ENCODE assay signal across 8 cellular contexts in genomic region chr14:36580856-36581831, GRCh38. TPM values are rescaled to one million over a fixed set of nuclear protein-coding genes. Genes with fewer than 3 reads are reported as not detected.
DNase-seq lines count a peak whose midpoint lies in the region; ATAC-seq, FAIRE-seq and TF ChIP-seq lines count a peak whose summit lies in the region.

No MANE protein-coding gene starts in this region.

- H2AFZ ChIP-seq in osteoblast (ENCODE audit: low read length) = peak overlapping the region; percentile 67

- H3K27ac ChIP-seq in osteoblast (ENCODE audit: low read depth, low read length) = no peak overlapping the region

- no peaks in the 10 kb centered on the region for H3K9me3 ChIP-seq in osteoblast (ENCODE audit: low read depth, low read length)

- H3K4me1 Mint-ChIP-seq in activated CD8-positive, alpha-beta memory T cell treated with anti-CD3 and anti-CD28 coated beads, Interleukin-2, amount 10 ng/mL, durations not matched to agents 7 days and 5 days = no peaks in the 10 kb centered on the region

- H3K36me3 Mint-ChIP-seq in activated CD8-positive, alpha-beta memory T cell treated with anti-CD3 and anti-CD28 coated beads, Interleukin-2, amount 10 ng/mL, durations not matched to agents 7 days and 5 days = no peaks in the 10 kb centered on the region

- CTCF ChIA-PET in activated CD8-positive, alpha-beta memory T cell treated with anti-CD3 and anti-CD28 coated beads, Interleukin-2, amount 10 ng/mL, durations not matched to agents 7 days and 5 days (lab: Charles Lee) = no interaction called here

- peak overlapping the region; percentile 48 for H3K4me3 ChIP-seq in osteoblast (ENCODE audit: insufficient read depth, low read length)

- no peaks in the 10 kb centered on the region for H4K20me1 ChIP-seq in osteoblast (ENCODE audit: insufficient read depth, low read length)

- H3K27me3 Mint-ChIP-seq in activated CD8-positive, alpha-beta memory T cell treated with anti-CD3 and anti-CD28 coated beads, Interleukin-2, amount 10 ng/mL, durations not matched to agents 7 days and 5 days = peaks cover 69% of the 10 kb centered on the region

- peaks cover 71% of the 10 kb centered on the region for H3K27me3 ChIP-seq in osteoblast (ENCODE audit: insufficient read depth, low read length)

- H3K4me3 Mint-ChIP-seq in activated CD8-positive, alpha-beta memory T cell treated with anti-CD3 and anti-CD28 coated beads, Interleukin-2, amount 10 ng/mL, durations not matched to agents 7 days and 5 days = no peak overlapping the region

- no peaks in the 10 kb centered on the region for H3K9me3 Mint-ChIP-seq in activated CD8-positive, alpha-beta memory T cell treated with anti-CD3 and anti-CD28 coated beads, Interleukin-2, amount 10 ng/mL, durations not matched to agents 7 days and 5 days (ENCODE audit: low read depth)

- no peaks in the 10 kb centered on the region for H3K79me2 ChIP-seq in osteoblast (ENCODE audit: insufficient read depth, low read length)

- H3K36me3 ChIP-seq in osteoblast (ENCODE audit: insufficient read depth, low read length) = no peaks in the 10 kb centered on the region

- no peak overlapping the region for H3K27ac Mint-ChIP-seq in activated CD8-positive, alpha-beta memory T cell treated with anti-CD3 and anti-CD28 coated beads, Interleukin-2, amount 10 ng/mL, durations not matched to agents 7 days and 5 days

- ATAC-seq in activated CD8-positive, alpha-beta memory T cell treated with anti-CD3 and anti-CD28 coated beads, Interleukin-2, amount 10 ng/mL, durations not matched to agents 7 days and 5 days = no peak
- ATAC-seq in HG03378 (IDR thresholded peaks at IDR 0.05; ENCODE audit: unreplicated experiment) (no peak), GM21737 (IDR thresholded peaks at IDR 0.05; ENCODE audit: unreplicated experiment) (no peak)

- DNase-seq in activated CD8-positive, alpha-beta memory T cell treated with anti-CD3 and anti-CD28 coated beads, Interleukin-2, amount 50 U/mL, for 48 hours = peak; percentile 54
- DNase-seq in activated CD8-positive, alpha-beta memory T cell treated with anti-CD3 and anti-CD28 coated beads, Interleukin-2, amount 10 ng/mL, durations not matched to agents 7 days and 5 days = no peak
- peak; percentile 47 for DNase-seq in NCI-H748 treated with DMSO at 0.1 percent for 48 hours (lab: John Stamatoyannopoulos, UW)
- peak; percentile 35 for DNase-seq in fibroblast of gingiva (ENCODE audit: low read depth)
- peak; percentile 90 for DNase-seq in osteoblast (ENCODE audit: insufficient read length, low spot score, missing footprints)
- DNase-seq in RCC 7860 (ENCODE audit: low spot score) = no peak

- no peak for FAIRE-seq in RCC 7860 (lab: Jason Lieb, UNC)

- TF ChIP-seq CTCF in osteoblast (IDR thresholded peaks at IDR 0.05; ENCODE audit: extremely low read depth, low read depth, low read length) = no peak

- peak overlapping the region; percentile 63 for H3K4me2 ChIP-seq in osteoblast (ENCODE audit: insufficient read depth, low read length)

- no peaks in the 10 kb centered on the region for H3K4me1 ChIP-seq in osteoblast (ENCODE audit: insufficient read depth, low read length)

RNA-seq across cellular contexts. Expression of gene NKX2-8, which starts 1.3 kb away (rescaled TPM):
- not detected for total RNA-seq in activated CD8-positive, alpha-beta memory T cell treated with anti-CD3 and anti-CD28 coated beads, Interleukin-2, amount 10 ng/mL, durations not matched to agents 7 days and 5 days
- not detected in 2 replicates for total RNA-seq in osteoblast

Comparison
In these comparisons a context has a peak if more than half of its experiments do, and no peak if none do; other contexts are left out.
1. DNase-seq: peak in activated CD8-positive, alpha-beta memory T cell treated with anti-CD3 and anti-CD28 coated beads, Interleukin-2, amount 50 U/mL, for 48 hours (single experiment), NCI-H748 treated with DMSO at 0.1 percent for 48 hours (single experiment), fibroblast of gingiva (single experiment) and osteoblast (single experiment); none in activated CD8-positive, alpha-beta memory T cell treated with anti-CD3 and anti-CD28 coated beads, Interleukin-2, amount 10 ng/mL, durations not matched to agents 7 days and 5 days (single experiment) and RCC 7860 (single experiment).